In the genomic region with DNA sequence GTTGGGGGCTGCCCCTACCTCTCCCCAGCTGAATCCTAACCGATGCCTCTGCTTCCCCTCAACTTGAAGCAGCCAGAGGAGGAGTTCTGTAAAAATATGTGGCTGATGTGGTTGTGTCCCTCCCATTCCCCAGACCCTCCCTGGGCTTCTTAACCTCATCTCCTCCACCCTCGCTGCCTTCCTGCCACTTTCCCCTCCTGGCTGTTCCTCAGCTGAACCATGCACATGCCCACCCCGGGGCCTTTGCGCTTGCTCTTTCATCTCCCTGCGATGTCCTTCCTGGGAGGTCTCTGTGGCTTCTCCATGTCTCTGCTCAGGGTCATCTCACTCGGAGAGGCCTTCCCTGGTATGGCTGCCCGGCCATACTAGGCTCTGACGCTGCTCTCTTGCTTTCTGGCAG, we compare ENCODE assay signal across 21 cellular contexts. TPM values are rescaled to one million over a fixed set of nuclear protein-coding genes. Genes with fewer than 3 reads are reported as not detected.
"Had no signal": no experiment of that assay in that cellular context is flagged by ENCODE, and none has a peak within 500 bp of the region (broad histone marks: within the 10 kb centered on the region; RNA-seq: fewer than 3 reads in every experiment).

No MANE protein-coding gene starts in this region.

- DNase-seq: activated CD4-positive, alpha-beta T cell treated with anti-CD3 and anti-CD28 coated beads for 48 hours; activated CD4-positive, alpha-beta T cell treated with anti-CD3 and anti-CD28 coated beads, Interleukin-2, amount 50 U/mL, for 48 hours; activated CD4-positive, CD25-positive, alpha-beta regulatory T cell treated with anti-CD3 and anti-CD28 coated beads, Interleukin-2, amount 50 U/mL, for 72 hours; activated gamma-delta T cell; activated naive CD4-positive, alpha-beta T cell treated with anti-CD3 and anti-CD28 coated beads for 36 hours; activated T-cell treated with anti-CD3 and anti-CD28 coated beads for 4 hours; brain microvascular endothelial cell; KG1; NCI-H1092; NCI-H1417 treated with DMSO at 0.1 percent for 48 hours; NCI-H1694 treated with DMSO at 0.1 percent for 48 hours; NCI-H2029 treated with DMSO at 0.1 percent for 48 hours; NCI-H345; NCI-H510A; NCI-H526 treated with DMSO at 0.1 percent for 48 hours; NCI-H82; SIG-M5 had no signal

- H3K27me3 Mint-ChIP-seq: activated naive CD8-positive, alpha-beta T cell had no signal

- H3K9me3 Mint-ChIP-seq: activated naive CD4-positive, alpha-beta T cell treated with anti-CD3 and anti-CD28 coated beads for 36 hours; WTC11 had no signal

- H3K4me3 Mint-ChIP-seq: activated naive CD4-positive, alpha-beta T cell treated with anti-CD3 and anti-CD28 coated beads for 36 hours; activated naive CD8-positive, alpha-beta T cell; WTC11 had no signal

- H3K4me1 Mint-ChIP-seq: WTC11 had no signal

- H3K27ac Mint-ChIP-seq: activated naive CD4-positive, alpha-beta T cell treated with anti-CD3 and anti-CD28 coated beads for 36 hours; activated naive CD8-positive, alpha-beta T cell; WTC11 had no signal

- ATAC-seq: WTC11 had no signal

RNA-seq across cellular contexts. Expression of gene TNFRSF8, which starts 34.9 kb away (rescaled TPM):
- total RNA-seq: LHCN-M2, RPMI7951 had no signal
